In the genomic region with DNA sequence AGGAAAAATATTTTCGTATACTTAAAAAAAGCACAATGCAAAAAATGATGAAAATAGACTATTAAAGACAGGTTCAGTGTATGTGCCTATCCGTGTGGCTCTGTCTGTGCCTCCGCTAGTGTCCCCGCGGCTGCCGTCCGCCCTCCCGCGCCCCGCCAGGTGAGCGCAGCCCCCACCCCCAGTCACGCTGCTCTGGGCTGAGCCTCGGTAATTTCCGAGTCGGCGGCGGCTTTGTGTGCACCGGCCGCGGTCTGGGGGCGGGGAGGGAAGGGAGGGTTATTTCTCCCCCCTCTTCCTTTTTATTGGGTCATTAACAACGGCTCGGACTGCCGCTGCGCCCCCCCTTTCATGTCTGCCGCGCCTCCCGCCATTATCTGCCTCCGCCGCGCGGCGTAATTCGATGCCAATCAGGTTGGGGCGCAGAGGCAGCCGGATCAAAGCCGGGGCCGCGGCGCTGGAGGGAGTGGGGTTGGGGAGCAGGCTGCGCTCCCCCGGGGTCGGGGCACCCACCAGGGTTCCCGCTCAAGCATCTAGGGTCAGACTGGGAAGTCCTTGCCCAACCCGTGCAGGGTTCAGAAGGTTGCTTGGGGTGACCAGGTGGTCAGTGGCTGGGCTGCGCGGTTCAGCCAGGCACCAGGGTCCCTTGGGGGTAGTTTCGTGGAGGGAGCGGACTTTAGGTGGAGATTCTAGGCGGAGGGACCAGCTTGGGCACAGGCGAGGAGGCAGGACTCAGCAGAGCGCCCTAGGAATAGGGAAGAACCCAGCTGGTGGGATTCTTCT, we compare ENCODE assay signal across 1 cellular context.
TF ChIP-seq lines count a peak whose summit lies in the region.

No MANE protein-coding gene starts in this region.

TF ChIP-seq in IMR-90, 13 proteins besides CTCF, POLR2A, EP300 and RAD21 (continued from another document):
- TF ChIP-seq RFX5 (IDR thresholded peaks at IDR 0.05; ENCODE audit: low read depth, low read length): no peak
- no peak for TF ChIP-seq NFE2L2 (IDR thresholded peaks at IDR 0.05; ENCODE audit: low read depth, low read length)
- TF ChIP-seq, protein P1, sequence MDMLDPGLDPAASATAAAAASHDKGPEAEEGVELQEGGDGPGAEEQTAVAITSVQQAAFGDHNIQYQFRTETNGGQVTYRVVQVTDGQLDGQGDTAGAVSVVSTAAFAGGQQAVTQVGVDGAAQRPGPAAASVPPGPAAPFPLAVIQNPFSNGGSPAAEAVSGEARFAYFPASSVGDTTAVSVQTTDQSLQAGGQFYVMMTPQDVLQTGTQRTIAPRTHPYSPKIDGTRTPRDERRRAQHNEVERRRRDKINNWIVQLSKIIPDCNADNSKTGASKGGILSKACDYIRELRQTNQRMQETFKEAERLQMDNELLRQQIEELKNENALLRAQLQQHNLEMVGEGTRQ (IDR thresholded peaks at IDR 0.05; ENCODE audit: low read depth, low read length): no peak
- TF ChIP-seq, protein P2, sequence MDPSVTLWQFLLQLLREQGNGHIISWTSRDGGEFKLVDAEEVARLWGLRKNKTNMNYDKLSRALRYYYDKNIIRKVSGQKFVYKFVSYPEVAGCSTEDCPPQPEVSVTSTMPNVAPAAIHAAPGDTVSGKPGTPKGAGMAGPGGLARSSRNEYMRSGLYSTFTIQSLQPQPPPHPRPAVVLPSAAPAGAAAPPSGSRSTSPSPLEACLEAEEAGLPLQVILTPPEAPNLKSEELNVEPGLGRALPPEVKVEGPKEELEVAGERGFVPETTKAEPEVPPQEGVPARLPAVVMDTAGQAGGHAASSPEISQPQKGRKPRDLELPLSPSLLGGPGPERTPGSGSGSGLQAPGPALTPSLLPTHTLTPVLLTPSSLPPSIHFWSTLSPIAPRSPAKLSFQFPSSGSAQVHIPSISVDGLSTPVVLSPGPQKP (IDR thresholded peaks at IDR 0.05; ENCODE audit: borderline replicate concordance, low read depth, low read length): no peak
- TF ChIP-seq BHLHE40 (IDR thresholded peaks at IDR 0.05; ENCODE audit: low read depth, low read length): no peak
- no peak for TF ChIP-seq RCOR1 (IDR thresholded peaks at IDR 0.05; ENCODE audit: insufficient replicate concordance, low read length)
- TF ChIP-seq MAFK (IDR thresholded peaks at IDR 0.05; ENCODE audit: low read depth, low read length): no peak
- TF ChIP-seq SMC3 (IDR thresholded peaks at IDR 0.05; ENCODE audit: low read depth, low read length): no peak
- TF ChIP-seq MAZ (IDR thresholded peaks at IDR 0.05; ENCODE audit: borderline replicate concordance, low read depth, low read length): no peak
- TF ChIP-seq FOS (IDR thresholded peaks at IDR 0.05; ENCODE audit: low read depth, low read length): no peak
